In the genomic region with DNA sequence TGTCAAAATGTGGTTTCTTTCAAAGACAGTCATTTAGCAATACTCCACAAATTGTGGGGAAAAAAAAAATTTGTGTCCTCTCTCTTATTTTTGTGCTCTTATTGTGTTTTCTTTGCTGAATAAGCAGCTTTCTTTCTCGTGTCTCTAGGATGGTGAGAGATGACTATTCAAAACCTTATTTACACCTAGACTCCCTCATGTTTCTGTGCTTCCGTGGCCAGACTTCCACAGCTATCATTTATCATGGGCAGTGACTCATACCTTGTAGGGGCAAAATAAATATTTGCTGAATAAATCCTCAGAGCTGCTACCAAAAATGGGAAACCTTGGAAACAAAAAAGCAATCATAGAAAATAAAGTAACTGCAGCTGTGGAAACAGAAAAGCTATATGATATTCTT, we compare ENCODE assay signal across 12 cellular contexts.
DNase-seq lines count a peak whose midpoint lies in the region; ATAC-seq and TF ChIP-seq lines count a peak whose summit lies in the region.
"Had no signal": no experiment of that assay in that cellular context is flagged by ENCODE, and none has a peak within 500 bp of the region (broad histone marks: within the 10 kb centered on the region; RNA-seq: fewer than 3 reads in every experiment).

No MANE protein-coding gene starts in this region.

- H3K27me3 Mint-ChIP-seq in immature natural killer cell (ENCODE audit: low read depth in 3 of 3), result no peaks in the 10 kb centered on the region
- H3K27me3 Mint-ChIP-seq: naive B cell had no signal

- TF ChIP-seq CTCF in BJ (IDR thresholded peaks at IDR 0.05; ENCODE audit: insufficient read depth, low read depth, low read length), result no peak
- TF ChIP-seq CTCF in ascending aorta (IDR thresholded peaks at IDR 0.05), result no peak
- TF ChIP-seq CTCF in left lung (IDR thresholded peaks at IDR 0.05), result no peak
- no peak for TF ChIP-seq CTCF in right atrium auricular region (IDR thresholded peaks at IDR 0.05)

- H3K4me1 ChIP-seq in ascending aorta (peaks cover 0 to 22% of the 10 kb centered on the region in 2 donors), left lung (peaks cover 0 to 9% of the 10 kb centered on the region in 2 donors), right atrium auricular region (peaks cover 0 to 10% of the 10 kb centered on the region in 2 donors)

- no peaks in the 10 kb centered on the region for H3K4me1 Mint-ChIP-seq in immature natural killer cell
- H3K4me1 Mint-ChIP-seq: naive B cell; stimulated activated memory B cell treated with anti-CD40 and anti-IgM and Interleukin-4, amounts not matched to agents 10 μg/mL and 1 μg/mL and 100 μg/mL, for 72 hours had no signal

- H3K27ac Mint-ChIP-seq in immature natural killer cell, result no peak overlapping the region
- H3K27ac Mint-ChIP-seq: naive B cell; stimulated activated memory B cell treated with anti-CD40 and anti-IgM and Interleukin-4, amounts not matched to agents 10 μg/mL and 1 μg/mL and 100 μg/mL, for 72 hours had no signal

- no peaks in the 10 kb centered on the region for H3K27me3 ChIP-seq in BJ (ENCODE audit: control insufficient read depth, insufficient read depth, low read length)
- no peaks in the 10 kb centered on the region for H3K27me3 ChIP-seq in ascending aorta
- no peaks in the 10 kb centered on the region for H3K27me3 ChIP-seq in left lung
- peaks cover 5% of the 10 kb centered on the region; the same call in 1 of the 2 replicates for H3K27me3 ChIP-seq in MG63
- no peaks in the 10 kb centered on the region for H3K27me3 ChIP-seq in right atrium auricular region

- H3K9me3 ChIP-seq in ascending aorta (no peaks in the 10 kb centered on the region), left lung (no peaks in the 10 kb centered on the region), MG63 (no peaks in the 10 kb centered on the region), right atrium auricular region (no peaks in the 10 kb centered on the region)

- no peaks in the 10 kb centered on the region for H3K36me3 Mint-ChIP-seq in immature natural killer cell
- H3K36me3 Mint-ChIP-seq: naive B cell; stimulated activated memory B cell treated with anti-CD40 and anti-IgM and Interleukin-4, amounts not matched to agents 10 μg/mL and 1 μg/mL and 100 μg/mL, for 72 hours had no signal

- peak; percentile 44 for DNase-seq in BJ (ENCODE audit: low read depth)
- DNase-seq in NCI-H1092 treated with DMSO at 0.1 percent for 48 hours (lab: John Stamatoyannopoulos, UW), result peak; percentile 67
- DNase-seq in ascending aorta (ENCODE audit: low spot score in 2 of 2), result no peak
- no peak for DNase-seq in left lung
- DNase-seq in immature natural killer cell, result no peak
- no peak for DNase-seq in MG63
- no peak for DNase-seq in right atrium auricular region (ENCODE audit: low spot score)
- DNase-seq in ureter (ENCODE audit: low spot score), result no peak
- DNase-seq: activated CD8-positive, alpha-beta memory T cell treated with anti-CD3 and anti-CD28 coated beads, Interleukin-2, amount 50 U/mL, for 4 hours; AML-193; naive B cell had no signal

- H3K9me3 Mint-ChIP-seq in immature natural killer cell, result peaks cover 0 to 3% (median 0%) of the 10 kb centered on the region in 6 donors
- H3K9me3 Mint-ChIP-seq: naive B cell; stimulated activated memory B cell treated with anti-CD40 and anti-IgM and Interleukin-4, amounts not matched to agents 10 μg/mL and 1 μg/mL and 100 μg/mL, for 72 hours had no signal

- CTCF ChIA-PET in BJ (lab: Yijun Ruan, JAX), result interaction anchor here (0.6 to 0.7 kb wide), 2 partner anchors 12 to 33 kb away, joined by 3 read pairs; no protein-coding TSS in a partner anchor

- H3K4me3 ChIP-seq in BJ (ENCODE audit: low read depth, low read length) (no peak overlapping the region), ascending aorta (no peak overlapping the region), left lung (no peak overlapping the region), MG63 (no peak overlapping the region), right atrium auricular region (no peak overlapping the region)

- intact Hi-C loops in ascending aorta (cut with DNase I) (loop anchor here (5.0 kb wide), 1 partner anchor 205 kb away; a partner anchor contains a TSS), left lung (cut with DNase I) (no loop called here)

- ATAC-seq in left lung, result peak; percentile 70
- ATAC-seq: stimulated activated memory B cell treated with anti-CD40 and anti-IgM and Interleukin-4, amounts not matched to agents 10 μg/mL and 1 μg/mL and 100 μg/mL, for 72 hours had no signal

- peak overlapping the region; percentile 60 to 70 for H3K27ac ChIP-seq in ascending aorta
- no peak overlapping the region for H3K27ac ChIP-seq in left lung
- no peak overlapping the region for H3K27ac ChIP-seq in right atrium auricular region

- POLR2A ChIA-PET in BJ (lab: Charles Lee), result no interaction called here

- H3K4me3 Mint-ChIP-seq in immature natural killer cell, result no peak overlapping the region
- H3K4me3 Mint-ChIP-seq: naive B cell; stimulated activated memory B cell treated with anti-CD40 and anti-IgM and Interleukin-4, amounts not matched to agents 10 μg/mL and 1 μg/mL and 100 μg/mL, for 72 hours had no signal

- H3K36me3 ChIP-seq in BJ (ENCODE audit: control insufficient read depth, insufficient read depth, low read length) (no peaks in the 10 kb centered on the region), ascending aorta (no peaks in the 10 kb centered on the region), left lung (no peaks in the 10 kb centered on the region), MG63 (no peaks in the 10 kb centered on the region), right atrium auricular region (no peaks in the 10 kb centered on the region)

Comparison
In these comparisons a context has a peak if more than half of its experiments do, and no peak if none do; other contexts are left out.
1. DNase-seq: peak in BJ (single experiment) and NCI-H1092 treated with DMSO at 0.1 percent for 48 hours (single experiment); none in ascending aorta (0 of 2), left lung (0 of 2), immature natural killer cell (0 of 3), MG63 (single experiment), right atrium auricular region (single experiment) and ureter (single experiment).
2. H3K27ac ChIP-seq: peak in ascending aorta (2 of 2); none in left lung (0 of 2) and right atrium auricular region (0 of 2).